In the genomic region with DNA sequence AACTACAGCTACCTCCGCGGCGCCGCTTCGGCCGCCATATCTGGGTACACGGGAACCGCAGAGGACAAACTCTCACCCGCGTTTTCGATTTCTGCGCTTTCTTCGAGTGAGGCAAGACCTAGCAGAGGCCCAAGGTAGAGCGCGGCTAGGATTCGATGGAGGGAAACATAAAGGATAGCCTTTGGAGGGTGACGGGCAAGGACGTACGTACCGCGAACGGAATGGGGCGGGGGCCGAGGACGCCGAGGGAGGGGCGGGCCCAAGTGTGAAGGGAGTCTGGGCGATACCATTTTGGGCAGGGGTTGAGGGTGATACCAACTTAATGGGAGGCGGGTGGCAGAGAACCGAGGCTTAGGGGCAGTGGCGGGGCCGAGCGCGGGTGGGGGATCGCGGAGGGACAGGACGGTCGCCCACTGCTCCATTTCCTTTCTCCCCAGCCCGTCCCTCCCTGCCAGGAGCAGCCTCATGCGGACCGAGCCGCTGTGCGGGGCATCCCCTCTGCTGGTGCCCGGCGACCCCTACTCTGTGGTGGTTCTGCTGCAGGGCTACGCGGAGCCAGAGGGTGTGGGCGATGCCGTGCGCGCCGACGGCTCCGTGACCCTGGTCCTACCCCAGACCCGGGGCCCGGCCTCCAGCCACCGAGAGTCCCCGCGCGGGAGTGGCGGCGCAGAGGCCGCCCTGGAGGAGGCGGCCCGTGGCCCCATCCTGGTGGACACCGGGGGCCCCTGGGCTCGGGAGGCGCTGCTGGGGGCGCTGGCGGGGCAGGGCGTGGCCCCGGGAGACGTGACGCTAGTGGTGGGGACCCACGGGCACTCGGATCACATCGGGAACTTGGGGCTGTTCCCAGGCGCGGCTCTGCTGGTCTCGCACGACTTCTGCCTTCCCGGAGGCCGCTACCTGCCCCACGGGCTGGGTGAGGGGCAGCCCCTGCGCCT, we compare ENCODE assay signal across 8 cellular contexts. TPM values are rescaled to one million over a fixed set of nuclear protein-coding genes. Genes with fewer than 3 reads are reported as not detected.
DNase-seq lines count a peak whose midpoint lies in the region; ATAC-seq and FAIRE-seq lines count a peak whose summit lies in the region.

Gene MBLAC1, plus strand, starts transcription at position 37 of the 935 bp plus-strand sequence. Its CDS starts 429 bp downstream, at position 466.

- peaks cover 20% of the 10 kb centered on the region for H3K4me1 Mint-ChIP-seq in activated T-helper 1 cell treated with anti-CD3 and anti-CD28 coated beads, Interleukin-12 subunit alpha, Interleukin-12 subunit beta, Interleukin-2, Interleukin-4 antibody, amounts not matched to agents 30 ng/mL and 10 ng/mL and 1 ng/mL, durations not matched to agents 14 hours and 24 hours and 36 hours (ENCODE audit: low read depth)
- H3K4me1 Mint-ChIP-seq in naive B cell, result peaks cover 17 to 61% (median 54%) of the 10 kb centered on the region in 3 donors

- H3K9me3 Mint-ChIP-seq in activated T-helper 1 cell treated with anti-CD3 and anti-CD28 coated beads, Interleukin-12 subunit alpha, Interleukin-12 subunit beta, Interleukin-2, Interleukin-4 antibody, amounts not matched to agents 30 ng/mL and 10 ng/mL and 1 ng/mL, durations not matched to agents 14 hours and 24 hours and 36 hours, result no peaks in the 10 kb centered on the region
- no peaks in the 10 kb centered on the region for H3K9me3 Mint-ChIP-seq in naive B cell

- peaks cover 6% of the 10 kb centered on the region for H3K36me3 Mint-ChIP-seq in activated T-helper 1 cell treated with anti-CD3 and anti-CD28 coated beads, Interleukin-12 subunit alpha, Interleukin-12 subunit beta, Interleukin-2, Interleukin-4 antibody, amounts not matched to agents 30 ng/mL and 10 ng/mL and 1 ng/mL, durations not matched to agents 14 hours and 24 hours and 36 hours (ENCODE audit: low read depth)
- H3K36me3 Mint-ChIP-seq in naive B cell, result no peaks in the 10 kb centered on the region

- peak within 1 kb of the TSS; percentile 95 for H3K27ac Mint-ChIP-seq in activated T-helper 1 cell treated with anti-CD3 and anti-CD28 coated beads, Interleukin-12 subunit alpha, Interleukin-12 subunit beta, Interleukin-2, Interleukin-4 antibody, amounts not matched to agents 30 ng/mL and 10 ng/mL and 1 ng/mL, durations not matched to agents 14 hours and 24 hours and 36 hours
- peak within 1 kb of the TSS; percentile 94 to 100 (median 99) for H3K27ac Mint-ChIP-seq in naive B cell

- peak within 1 kb of the TSS; percentile 94 for H3K4me3 Mint-ChIP-seq in activated T-helper 1 cell treated with anti-CD3 and anti-CD28 coated beads, Interleukin-12 subunit alpha, Interleukin-12 subunit beta, Interleukin-2, Interleukin-4 antibody, amounts not matched to agents 30 ng/mL and 10 ng/mL and 1 ng/mL, durations not matched to agents 14 hours and 24 hours and 36 hours
- peak within 1 kb of the TSS; percentile 88 to 100 (median 100) for H3K4me3 Mint-ChIP-seq in naive B cell

- intact Hi-C loops in activated T-helper 1 cell treated with anti-CD3 and anti-CD28 coated beads, Interleukin-12 subunit alpha, Interleukin-12 subunit beta, Interleukin-2, Interleukin-4 antibody, amounts not matched to agents 30 ng/mL and 10 ng/mL and 1 ng/mL, durations not matched to agents 14 hours and 24 hours and 36 hours (cut with micrococcal nuclease), result loop anchor here (1.0 to 10.0 kb wide), 10 partner anchors 8 to 548 kb away; partner anchors contain the start of genes CNPY4, COPS6, GNB2 and LAMTOR4

- no peaks in the 10 kb centered on the region for H3K27me3 Mint-ChIP-seq in activated T-helper 1 cell treated with anti-CD3 and anti-CD28 coated beads, Interleukin-12 subunit alpha, Interleukin-12 subunit beta, Interleukin-2, Interleukin-4 antibody, amounts not matched to agents 30 ng/mL and 10 ng/mL and 1 ng/mL, durations not matched to agents 14 hours and 24 hours and 36 hours (ENCODE audit: insufficient read depth)
- no peaks in the 10 kb centered on the region for H3K27me3 Mint-ChIP-seq in naive B cell

- no peak for FAIRE-seq in RCC 7860 (lab: Jason Lieb, UNC)

- DNase-seq in DMS153 treated with DMSO at 0.1 percent for 48 hours (lab: John Stamatoyannopoulos, UW; ENCODE audit: unreplicated experiment) (peak; percentile 80), Kasumi-1 (lab: John Stamatoyannopoulos, UW) (peak; percentile 90 to 94), RCC 7860 (ENCODE audit: low spot score) (peak; percentile 86), fibroblast of gingiva (ENCODE audit: low read depth) (peak; percentile 93), naive B cell (peak; percentile 91)
- peak; percentile 85 for DNase-seq in activated T-helper 1 cell treated with anti-CD3 and anti-CD28 coated beads, Interleukin-12 subunit alpha, Interleukin-12 subunit beta, Interleukin-2, Interleukin-4 antibody, amounts not matched to agents 30 ng/mL and 10 ng/mL and 1 ng/mL, durations not matched to agents 14 hours and 24 hours and 36 hours (ENCODE audit: low spot score)
- peak; percentile 76 to 80 for DNase-seq in stimulated activated CD8-positive, alpha-beta memory T cell treated with anti-CD3 and anti-CD28 coated beads, Interleukin-7, amount 100 ng/mL, for 48 hours (ENCODE audit: extremely low read depth in 1 of 2, low read depth in 1 of 2)

- peak; percentile 57 for ATAC-seq in GM21737 (IDR thresholded peaks at IDR 0.05; ENCODE audit: unreplicated experiment)
- ATAC-seq in naive B cell (ENCODE audit: low read depth in 2 of 2), result peak; percentile 72 to 76

RNA-seq across cellular contexts. Expression of gene MBLAC1, which starts in this region (rescaled TPM):
- 4.1 and 5.5 TPM in 2 replicates for total RNA-seq in activated T-helper 1 cell treated with anti-CD3 and anti-CD28 coated beads, Interleukin-12 subunit alpha, Interleukin-12 subunit beta, Interleukin-2, Interleukin-4 antibody, amounts not matched to agents 30 ng/mL and 10 ng/mL and 1 ng/mL, durations not matched to agents 14 hours and 24 hours and 36 hours
- polyA plus RNA-seq in naive B cell (ENCODE audit: low read depth in 6 of 6), result 1 to 10 TPM; 1.7 to 4.2 (median 2.4) TPM

Comparison
In these comparisons a context has a peak if more than half of its experiments do, and no peak if none do; other contexts are left out.
1. Peak in every context shown above with its lines: DNase-seq and ATAC-seq.